ENCODE assay signal across 25 cellular contexts in genomic region chrX:53538781-53539180, GRCh38.
"Had no signal": no experiment of that assay in that cellular context is flagged by ENCODE, and none has a peak within 500 bp of the region (broad histone marks: within the 10 kb centered on the region; RNA-seq: fewer than 3 reads in every experiment).

No MANE protein-coding gene starts in this region.

- H3K9me3 ChIP-seq: body of pancreas had no signal

- H3K27ac ChIP-seq: body of pancreas, SK-N-MC had no signal

- H3K4me3 Mint-ChIP-seq: activated CD8-positive, alpha-beta T cell treated with anti-CD3 and anti-CD28 coated beads for 36 hours; activated T-helper 17 cell treated with anti-CD3 and anti-CD28 coated beads, Interleukin-2, amount 50 U/mL, for 72 hours; IgD-negative memory B cell; T-cell had no signal

- H3K36me3 Mint-ChIP-seq: IgD-negative memory B cell had no signal

- H3K27me3 Mint-ChIP-seq: activated CD8-positive, alpha-beta T cell treated with anti-CD3 and anti-CD28 coated beads for 36 hours; activated T-helper 17 cell treated with anti-CD3 and anti-CD28 coated beads, Interleukin-2, amount 50 U/mL, for 72 hours; IgD-negative memory B cell had no signal

- H3K4me1 Mint-ChIP-seq: activated T-helper 17 cell treated with anti-CD3 and anti-CD28 coated beads, Interleukin-2, amount 50 U/mL, for 72 hours; IgD-negative memory B cell; T-cell had no signal

- H3K4me3 ChIP-seq: body of pancreas, SK-N-MC had no signal

- H3K27me3 ChIP-seq: body of pancreas had no signal

- H3K27ac Mint-ChIP-seq: activated CD8-positive, alpha-beta T cell treated with anti-CD3 and anti-CD28 coated beads for 36 hours; activated T-helper 17 cell treated with anti-CD3 and anti-CD28 coated beads, Interleukin-2, amount 50 U/mL, for 72 hours; T-cell had no signal

- ATAC-seq: activated CD4-positive, CD25-positive, alpha-beta regulatory T cell treated with anti-CD3 and anti-CD28 coated beads, Interleukin-2, amount 50 U/mL, for 24 hours; activated CD8-positive, alpha-beta T cell treated with anti-CD3 and anti-CD28 coated beads for 36 hours; activated T-helper 17 cell treated with anti-CD3 and anti-CD28 coated beads, Interleukin-2, amount 50 U/mL, for 72 hours; body of pancreas; Right ventricle myocardium inferior; T-cell had no signal

- H3K9me3 Mint-ChIP-seq: activated CD8-positive, alpha-beta T cell treated with anti-CD3 and anti-CD28 coated beads for 36 hours; activated T-helper 17 cell treated with anti-CD3 and anti-CD28 coated beads, Interleukin-2, amount 50 U/mL, for 72 hours; IgD-negative memory B cell; T-cell had no signal

- H3K4me1 ChIP-seq: body of pancreas had no signal

- DNase-seq: activated CD4-positive, alpha-beta T cell treated with anti-CD3 and anti-CD28 coated beads for 4 hours; activated CD8-positive, alpha-beta memory T cell treated with anti-CD3 and anti-CD28 coated beads, Interleukin-2, amount 50 U/mL, for 4 hours; activated CD8-positive, alpha-beta T cell treated with anti-CD3 and anti-CD28 coated beads for 36 hours; activated gamma-delta T cell; activated naive CD4-positive, alpha-beta T cell treated with anti-CD3 and anti-CD28 coated beads, Interleukin-2, amount 50 U/mL, for 16 hours; activated T-cell treated with anti-CD3 and anti-CD28 coated beads, Interleukin-2, amount 50 U/mL, for 1 hour; aorta; body of pancreas; central memory CD4-positive, alpha-beta T cell; KG1; NCI-H1048; NCI-H146; NCI-H1930; NCI-H2107; NCI-H2171 treated with DMSO at 0.1 percent for 48 hours; NCI-H226; NCI-H526; NCI-H774; RPMI8226; T-cell had no signal
